Comparison of ENCODE assay signal across 9 cellular contexts in genomic region chr11:128451651-128452470, GRCh38.
DNase-seq lines count a peak whose midpoint lies in the region; ATAC-seq, FAIRE-seq and TF ChIP-seq lines count a peak whose summit lies in the region.
"Had no signal": no experiment of that assay in that cellular context is flagged by ENCODE, and none has a peak within 500 bp of the region (broad histone marks: within the 10 kb centered on the region; RNA-seq: fewer than 3 reads in every experiment).

No MANE protein-coding gene starts in this region.

- H3K36me3 Mint-ChIP-seq in endothelial cell (ENCODE audit: low read depth, unreplicated experiment), result no peaks in the 10 kb centered on the region

- H3K27ac ChIP-seq in gastrocnemius medialis, result peak overlapping the region; percentile 51 to 70 (median 62)

- intact Hi-C loops in Right ventricle myocardium superior (cut with DNase I), result no loop called here
- intact Hi-C loops in gastrocnemius medialis (cut with DNase I; ENCODE audit: low total_unique reads), result no loop called here

- in situ Hi-C loops in SK-MEL-5 (cut with HindIII; ENCODE audit: low pct_unique_long_range_greater_than_20kb, low sequenced_read_pairs) (no loop called here), gastrocnemius medialis (cut with MboI; ENCODE audit: low sequenced_read_pairs in 4 of 4) (no loop called here)

- no peak for DNase-seq in GM18507 (ENCODE audit: extremely low spot score, insufficient read length, low read depth)
- peak; percentile 66 for DNase-seq in SK-MEL-5 (ENCODE audit: low read depth, low spot score)
- DNase-seq in Right ventricle myocardium superior, result peak; percentile 81
- DNase-seq in gastrocnemius medialis, result no peak
- no peak for DNase-seq in endothelial cell (ENCODE audit: low spot score)
- DNase-seq in GM19240 (ENCODE audit: insufficient read length, low spot score), result no peak

- peak overlapping the region; percentile 23 to 40 (median 34) for H3K4me3 ChIP-seq in gastrocnemius medialis

- no peak for TF ChIP-seq CTCF in gastrocnemius medialis (IDR thresholded peaks at IDR 0.05 in 4 of 5, conservative IDR thresholded peaks at IDR 0.05 in 1 of 5)
- no peak for TF ChIP-seq CTCF in endothelial cell (IDR thresholded peaks at IDR 0.05; ENCODE audit: unreplicated experiment)

- no peak for TF ChIP-seq POLR2A in gastrocnemius medialis (IDR thresholded peaks at IDR 0.05)

- ATAC-seq in Right ventricle myocardium superior (ENCODE audit: poor library complexity) (peak; percentile 74), gastrocnemius medialis (peak; percentile 15 to 29), esophagus mucosa (no peak), HG03025 (IDR thresholded peaks at IDR 0.05; ENCODE audit: low FRiP score, unreplicated experiment) (no peak)

- no peaks in the 10 kb centered on the region for H3K9me3 Mint-ChIP-seq in endothelial cell (ENCODE audit: unreplicated experiment)

- H3K9me3 ChIP-seq in gastrocnemius medialis, result no peaks in the 10 kb centered on the region

- H3K4me1 Mint-ChIP-seq in endothelial cell (ENCODE audit: unreplicated experiment), result peaks cover 14% of the 10 kb centered on the region

- H3K4me1 ChIP-seq in gastrocnemius medialis, result peaks cover 14 to 19% of the 10 kb centered on the region in 2 donors

- no peak overlapping the region for H3K27ac Mint-ChIP-seq in endothelial cell (ENCODE audit: unreplicated experiment)

- no peaks in the 10 kb centered on the region for H3K27me3 ChIP-seq in gastrocnemius medialis

- H3K4me3 Mint-ChIP-seq in endothelial cell (ENCODE audit: unreplicated experiment), result no peak overlapping the region

- peaks cover 6% of the 10 kb centered on the region for H3K27me3 Mint-ChIP-seq in endothelial cell (ENCODE audit: unreplicated experiment)

- peak; percentile 67 for FAIRE-seq in GM18507 (lab: Jason Lieb, UNC)
- FAIRE-seq: TTC549 had no signal

- H3K36me3 ChIP-seq in gastrocnemius medialis, result no peaks in the 10 kb centered on the region

Comparison
In these comparisons a context has a peak if more than half of its experiments do, and no peak if none do; other contexts are left out.
1. DNase-seq: peak in SK-MEL-5 (single experiment) and Right ventricle myocardium superior (single experiment); none in GM18507 (single experiment), gastrocnemius medialis (0 of 2), endothelial cell (single experiment) and GM19240 (single experiment).
2. ATAC-seq: peak in Right ventricle myocardium superior (single experiment) and gastrocnemius medialis (2 of 2); none in esophagus mucosa (single experiment) and HG03025 (single experiment).